Comparison of ENCODE assay signal across 24 cellular contexts in the genomic region with DNA sequence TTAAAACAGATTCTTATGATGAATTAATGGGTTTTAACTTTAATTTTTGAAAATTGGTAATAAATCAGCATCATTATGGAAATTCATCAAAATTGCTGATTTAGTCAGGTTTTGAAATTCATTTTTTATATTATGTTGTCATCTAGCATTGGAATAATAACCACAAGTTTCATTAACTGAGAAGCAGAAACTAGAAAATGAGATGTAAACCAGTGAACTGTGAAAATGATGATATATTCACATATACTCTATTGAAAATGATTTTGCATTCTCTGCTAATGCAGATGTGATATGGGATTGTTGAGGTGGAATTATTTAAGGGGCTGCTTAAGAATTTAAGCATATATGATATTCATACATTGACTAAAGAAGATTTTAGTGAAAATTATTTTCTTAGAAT.
"Had no signal": no experiment of that assay in that cellular context is flagged by ENCODE, and none has a peak within 500 bp of the region (broad histone marks: within the 10 kb centered on the region; RNA-seq: fewer than 3 reads in every experiment).

No MANE protein-coding gene starts in this region.

- ATAC-seq: Panc1, PC-3, SK-N-SH treated with all-trans-retinoic acid at 6 μM for 48 hours had no signal

- H3K4me1 ChIP-seq: SJCRH30 had no signal

- H3K27me3 ChIP-seq: MG63, SJCRH30 had no signal

- H3K36me3 ChIP-seq: MG63 had no signal

- H3K27ac ChIP-seq: RWPE1, SJCRH30 had no signal

- DNase-seq: Karpas-422, KBM-7, MG63, NCI-H1092, NCI-H1105 treated with DMSO at 0.1 percent for 48 hours, NCI-H1417 treated with DMSO at 0.1 percent for 48 hours, NCI-H146, NCI-H1694 treated with DMSO at 0.1 percent for 48 hours, NCI-H1930, NCI-H2081, NCI-H2171, NCI-H226, NCI-H446, NCI-H510A, NCI-H524 treated with DMSO at 0.1 percent for 48 hours, NCI-H69, NCI-H774, PC-3, SHP77, SJCRH30, T-helper 1 cell had no signal

- H3K9me3 ChIP-seq: SJCRH30 had no signal

- H3K4me3 ChIP-seq: MG63, SJCRH30 had no signal
